ENCODE assay signal across 11 cellular contexts in genomic region chr20:12171927-12172581, GRCh38.
DNase-seq lines count a peak whose midpoint lies in the region; FAIRE-seq and TF ChIP-seq lines count a peak whose summit lies in the region.
"Had no signal": no experiment of that assay in that cellular context is flagged by ENCODE, and none has a peak within 500 bp of the region (broad histone marks: within the 10 kb centered on the region; RNA-seq: fewer than 3 reads in every experiment).

No MANE protein-coding gene starts in this region.

- no peaks in the 10 kb centered on the region for H3K4me1 ChIP-seq in spleen
- H3K4me1 ChIP-seq: body of pancreas had no signal

- TF ChIP-seq CTCF in fibroblast of the aortic adventitia (IDR thresholded peaks at IDR 0.05; ENCODE audit: insufficient read depth, low read length) = no peak
- TF ChIP-seq CTCF in spleen (IDR thresholded peaks at IDR 0.05 in 8 of 11, conservative IDR thresholded peaks at IDR 0.05 in 3 of 11) = no peak

- H3K27me3 ChIP-seq in spleen (replicated peaks in 1 of 7) = no peaks in the 10 kb centered on the region
- H3K27me3 ChIP-seq: body of pancreas had no signal

- intact Hi-C loops in spleen (cut with DNase I; ENCODE audit: low total_unique reads) = no loop called here

- H3K27ac ChIP-seq in spleen = no peak overlapping the region
- H3K27ac ChIP-seq: body of pancreas, HL-60 had no signal

- no peaks in the 10 kb centered on the region for H3K36me3 ChIP-seq in spleen

- WGBS in spleen, 5 donors = 27 to 66% (median 44%) methylated on average over 2 of the region's 2 CpGs

- no peak for TF ChIP-seq POLR2A in spleen (IDR thresholded peaks at IDR 0.05)

- FAIRE-seq in urothelium cell line (lab: Jason Lieb, UNC) = no peak

- peaks cover 0 to 31% (median 23%) of the 10 kb centered on the region in 8 donors for H3K9me3 ChIP-seq in spleen
- H3K9me3 ChIP-seq: body of pancreas had no signal

- DNase-seq in SKM-1 (lab: John Stamatoyannopoulos, UW; ENCODE audit: unreplicated experiment) = peak; percentile 13
- DNase-seq in SKM-1 treated with dmso at 0.1 percent for 144 hours (lab: John Stamatoyannopoulos, UW; ENCODE audit: unreplicated experiment) = no peak
- peak; percentile 68 for DNase-seq in NCI-H774 (lab: John Stamatoyannopoulos, UW)
- DNase-seq in fibroblast of the aortic adventitia (ENCODE audit: low read depth) = peak; percentile 98
- DNase-seq in urothelium cell line (ENCODE audit: low spot score) = peak; percentile 33
- no peak for DNase-seq in GM19240 (ENCODE audit: insufficient read length, low spot score)
- no peak for DNase-seq in OCI-M2 (lab: John Stamatoyannopoulos, UW; ENCODE audit: unreplicated experiment)
- no peak for DNase-seq in spleen
- DNase-seq: activated CD4-positive, alpha-beta T cell treated with anti-CD3 and anti-CD28 coated beads for 4 hours had no signal

- no peak overlapping the region for H3K4me3 ChIP-seq in fibroblast of the aortic adventitia (ENCODE audit: low read depth, low read length)
- H3K4me3 ChIP-seq in spleen = no peak overlapping the region
- H3K4me3 ChIP-seq: body of pancreas had no signal

Comparison
In these comparisons a context has a peak if more than half of its experiments do, and no peak if none do; other contexts are left out.
1. DNase-seq: peak in SKM-1 (single experiment), NCI-H774 (single experiment), fibroblast of the aortic adventitia (single experiment) and urothelium cell line (single experiment); none in SKM-1 treated with dmso at 0.1 percent for 144 hours (single experiment), GM19240 (single experiment), OCI-M2 (single experiment) and spleen (single experiment).